Comparison of ENCODE assay signal across 1 cellular context in the genomic region with DNA sequence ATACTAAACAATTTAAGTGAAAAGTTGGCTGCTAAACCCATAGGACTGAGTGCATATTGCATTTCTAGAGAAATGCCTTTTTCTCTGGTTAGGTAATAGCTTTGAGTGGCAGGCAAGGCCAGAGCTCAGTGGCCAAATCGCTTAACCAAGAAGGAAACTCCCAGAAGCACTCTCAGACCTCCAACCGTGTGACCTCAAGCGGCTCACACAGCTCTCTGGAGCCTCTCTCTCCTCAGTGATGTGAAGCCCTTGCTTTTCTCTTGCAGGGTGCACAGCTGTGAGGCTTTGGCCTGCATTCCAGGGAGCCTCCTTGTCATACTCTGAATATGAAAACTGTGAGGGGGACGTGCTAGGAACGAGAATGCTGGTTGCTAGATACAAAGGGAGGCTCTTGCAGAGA.
TF ChIP-seq lines count a peak whose summit lies in the region.

No MANE protein-coding gene starts in this region.

TF ChIP-seq in GM23338, 12 proteins besides CTCF, POLR2A, EP300 and RAD21 (continued from another document):
- TF ChIP-seq, protein P1, sequence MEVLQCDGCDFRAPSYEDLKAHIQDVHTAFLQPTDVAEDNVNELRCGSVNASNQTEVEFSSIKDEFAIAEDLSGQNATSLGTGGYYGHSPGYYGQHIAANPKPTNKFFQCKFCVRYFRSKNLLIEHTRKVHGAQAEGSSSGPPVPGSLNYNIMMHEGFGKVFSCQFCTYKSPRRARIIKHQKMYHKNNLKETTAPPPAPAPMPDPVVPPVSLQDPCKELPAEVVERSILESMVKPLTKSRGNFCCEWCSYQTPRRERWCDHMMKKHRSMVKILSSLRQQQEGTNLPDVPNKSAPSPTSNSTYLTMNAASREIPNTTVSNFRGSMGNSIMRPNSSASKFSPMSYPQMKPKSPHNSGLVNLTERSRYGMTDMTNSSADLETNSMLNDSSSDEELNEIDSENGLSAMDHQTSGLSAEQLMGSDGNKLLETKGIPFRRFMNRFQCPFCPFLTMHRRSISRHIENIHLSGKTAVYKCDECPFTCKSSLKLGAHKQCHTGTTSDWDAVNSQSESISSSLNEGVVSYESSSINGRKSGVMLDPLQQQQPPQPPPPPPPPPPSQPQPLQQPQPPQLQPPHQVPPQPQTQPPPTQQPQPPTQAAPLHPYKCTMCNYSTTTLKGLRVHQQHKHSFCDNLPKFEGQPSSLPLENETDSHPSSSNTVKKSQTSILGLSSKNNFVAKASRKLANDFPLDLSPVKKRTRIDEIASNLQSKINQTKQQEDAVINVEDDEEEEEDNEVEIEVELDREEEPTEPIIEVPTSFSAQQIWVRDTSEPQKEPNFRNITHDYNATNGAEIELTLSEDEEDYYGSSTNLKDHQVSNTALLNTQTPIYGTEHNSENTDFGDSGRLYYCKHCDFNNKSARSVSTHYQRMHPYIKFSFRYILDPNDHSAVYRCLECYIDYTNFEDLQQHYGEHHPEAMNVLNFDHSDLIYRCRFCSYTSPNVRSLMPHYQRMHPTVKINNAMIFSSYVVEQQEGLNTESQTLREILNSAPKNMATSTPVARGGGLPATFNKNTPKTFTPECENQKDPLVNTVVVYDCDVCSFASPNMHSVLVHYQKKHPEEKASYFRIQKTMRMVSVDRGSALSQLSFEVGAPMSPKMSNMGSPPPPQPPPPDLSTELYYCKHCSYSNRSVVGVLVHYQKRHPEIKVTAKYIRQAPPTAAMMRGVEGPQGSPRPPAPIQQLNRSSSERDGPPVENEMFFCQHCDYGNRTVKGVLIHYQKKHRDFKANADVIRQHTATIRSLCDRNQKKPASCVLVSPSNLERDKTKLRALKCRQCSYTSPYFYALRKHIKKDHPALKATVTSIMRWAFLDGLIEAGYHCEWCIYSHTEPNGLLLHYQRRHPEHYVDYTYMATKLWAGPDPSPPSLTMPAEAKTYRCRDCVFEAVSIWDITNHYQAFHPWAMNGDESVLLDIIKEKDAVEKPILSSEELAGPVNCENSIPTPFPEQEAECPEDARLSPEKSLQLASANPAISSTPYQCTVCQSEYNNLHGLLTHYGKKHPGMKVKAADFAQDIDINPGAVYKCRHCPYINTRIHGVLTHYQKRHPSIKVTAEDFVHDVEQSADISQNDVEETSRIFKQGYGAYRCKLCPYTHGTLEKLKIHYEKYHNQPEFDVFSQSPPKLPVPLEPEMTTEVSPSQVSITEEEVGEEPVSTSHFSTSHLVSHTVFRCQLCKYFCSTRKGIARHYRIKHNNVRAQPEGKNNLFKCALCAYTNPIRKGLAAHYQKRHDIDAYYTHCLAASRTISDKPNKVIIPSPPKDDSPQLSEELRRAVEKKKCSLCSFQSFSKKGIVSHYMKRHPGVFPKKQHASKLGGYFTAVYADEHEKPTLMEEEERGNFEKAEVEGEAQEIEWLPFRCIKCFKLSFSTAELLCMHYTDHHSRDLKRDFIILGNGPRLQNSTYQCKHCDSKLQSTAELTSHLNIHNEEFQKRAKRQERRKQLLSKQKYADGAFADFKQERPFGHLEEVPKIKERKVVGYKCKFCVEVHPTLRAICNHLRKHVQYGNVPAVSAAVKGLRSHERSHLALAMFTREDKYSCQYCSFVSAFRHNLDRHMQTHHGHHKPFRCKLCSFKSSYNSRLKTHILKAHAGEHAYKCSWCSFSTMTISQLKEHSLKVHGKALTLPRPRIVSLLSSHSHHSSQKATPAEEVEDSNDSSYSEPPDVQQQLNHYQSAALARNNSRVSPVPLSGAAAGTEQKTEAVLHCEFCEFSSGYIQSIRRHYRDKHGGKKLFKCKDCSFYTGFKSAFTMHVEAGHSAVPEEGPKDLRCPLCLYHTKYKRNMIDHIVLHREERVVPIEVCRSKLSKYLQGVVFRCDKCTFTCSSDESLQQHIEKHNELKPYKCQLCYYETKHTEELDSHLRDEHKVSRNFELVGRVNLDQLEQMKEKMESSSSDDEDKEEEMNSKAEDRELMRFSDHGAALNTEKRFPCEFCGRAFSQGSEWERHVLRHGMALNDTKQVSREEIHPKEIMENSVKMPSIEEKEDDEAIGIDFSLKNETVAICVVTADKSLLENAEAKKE (CRISPR knock-in tag; IDR thresholded peaks at IDR 0.05) = no peak
- TF ChIP-seq POLR2AphosphoS5 (IDR thresholded peaks at IDR 0.05; ENCODE audit: low read depth) = no peak
- TF ChIP-seq, protein P2, sequence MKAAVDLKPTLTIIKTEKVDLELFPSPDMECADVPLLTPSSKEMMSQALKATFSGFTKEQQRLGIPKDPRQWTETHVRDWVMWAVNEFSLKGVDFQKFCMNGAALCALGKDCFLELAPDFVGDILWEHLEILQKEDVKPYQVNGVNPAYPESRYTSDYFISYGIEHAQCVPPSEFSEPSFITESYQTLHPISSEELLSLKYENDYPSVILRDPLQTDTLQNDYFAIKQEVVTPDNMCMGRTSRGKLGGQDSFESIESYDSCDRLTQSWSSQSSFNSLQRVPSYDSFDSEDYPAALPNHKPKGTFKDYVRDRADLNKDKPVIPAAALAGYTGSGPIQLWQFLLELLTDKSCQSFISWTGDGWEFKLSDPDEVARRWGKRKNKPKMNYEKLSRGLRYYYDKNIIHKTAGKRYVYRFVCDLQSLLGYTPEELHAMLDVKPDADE (IDR thresholded peaks at IDR 0.05) = no peak
- TF ChIP-seq EZH2phosphoT487 (IDR thresholded peaks at IDR 0.05; ENCODE audit: unreplicated experiment) = no peak
- no peak for TF ChIP-seq EZH2 (IDR thresholded peaks at IDR 0.05; ENCODE audit: low read depth, unreplicated experiment)
- no peak for TF ChIP-seq STAT1 (IDR thresholded peaks at IDR 0.05; ENCODE audit: unreplicated experiment)
- TF ChIP-seq JUNB (IDR thresholded peaks at IDR 0.05; ENCODE audit: unreplicated experiment) = no peak
- no peak for TF ChIP-seq ZNF114 (CRISPR knock-in tag; IDR thresholded peaks at IDR 0.05)
- no peak for TF ChIP-seq ZNF331 (CRISPR knock-in tag; IDR thresholded peaks at IDR 0.05; ENCODE audit: low read depth)
TF ChIP-seq in GM23338: peak in this region for 0.
